2 cellular contexts compared by ENCODE assay signal in genomic region chr17:46979023-46979870, GRCh38.
TF ChIP-seq lines count a peak whose summit lies in the region.

Gene RPRML (minus strand): TSS chr17:46979253. CDS start chr17:46979007, 246 bp downstream.

TF ChIP-seq in SK-N-SH treated with all-trans-retinoic acid at 6 μM for 48 hours, 23 proteins besides CTCF, POLR2A, EP300 and RAD21 (continued from another document):
- TF ChIP-seq TSHZ2 (CRISPR knock-in tag; IDR thresholded peaks at IDR 0.05) (no peak), TOX (CRISPR knock-in tag; IDR thresholded peaks at IDR 0.05; ENCODE audit: borderline replicate concordance) (no peak), PATZ1 (CRISPR knock-in tag; IDR thresholded peaks at IDR 0.05; ENCODE audit: borderline replicate concordance) (no peak), CSDC2 (CRISPR knock-in tag; IDR thresholded peaks at IDR 0.05) (no peak), ZNF8 (CRISPR knock-in tag; IDR thresholded peaks at IDR 0.05) (no peak), RARB (CRISPR knock-in tag; IDR thresholded peaks at IDR 0.05) (no peak), BACH2 (CRISPR knock-in tag; IDR thresholded peaks at IDR 0.05; ENCODE audit: borderline replicate concordance) (no peak), ISL1 (CRISPR knock-in tag; IDR thresholded peaks at IDR 0.05) (no peak), OSR1 (CRISPR knock-in tag; IDR thresholded peaks at IDR 0.05) (no peak), SNAI2 (CRISPR knock-in tag; IDR thresholded peaks at IDR 0.05) (no peak), POU6F1 (CRISPR knock-in tag; IDR thresholded peaks at IDR 0.05; ENCODE audit: borderline replicate concordance, low read depth) (no peak)
- TF ChIP-seq, protein P1, sequence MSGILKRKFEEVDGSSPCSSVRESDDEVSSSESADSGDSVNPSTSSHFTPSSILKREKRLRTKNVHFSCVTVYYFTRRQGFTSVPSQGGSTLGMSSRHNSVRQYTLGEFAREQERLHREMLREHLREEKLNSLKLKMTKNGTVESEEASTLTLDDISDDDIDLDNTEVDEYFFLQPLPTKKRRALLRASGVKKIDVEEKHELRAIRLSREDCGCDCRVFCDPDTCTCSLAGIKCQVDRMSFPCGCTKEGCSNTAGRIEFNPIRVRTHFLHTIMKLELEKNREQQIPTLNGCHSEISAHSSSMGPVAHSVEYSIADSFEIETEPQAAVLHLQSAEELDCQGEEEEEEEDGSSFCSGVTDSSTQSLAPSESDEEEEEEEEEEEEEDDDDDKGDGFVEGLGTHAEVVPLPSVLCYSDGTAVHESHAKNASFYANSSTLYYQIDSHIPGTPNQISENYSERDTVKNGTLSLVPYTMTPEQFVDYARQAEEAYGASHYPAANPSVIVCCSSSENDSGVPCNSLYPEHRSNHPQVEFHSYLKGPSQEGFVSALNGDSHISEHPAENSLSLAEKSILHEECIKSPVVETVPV (CRISPR knock-in tag; IDR thresholded peaks at IDR 0.05), result no peak

TF ChIP-seq in HepG2, 621 proteins besides CTCF, POLR2A, EP300 and RAD21 (continued from another document):
- TF ChIP-seq UBTF (CRISPR knock-in tag; IDR thresholded peaks at IDR 0.05), result peak; percentile 43; the same call in 1 of the 2 replicates
- no peak for TF ChIP-seq NR2F2 (IDR thresholded peaks at IDR 0.05; ENCODE audit: borderline replicate concordance, low read depth)
- no peak for TF ChIP-seq SIX1 (CRISPR knock-in tag; IDR thresholded peaks at IDR 0.05; ENCODE audit: borderline replicate concordance)
- 0 out of 2 replicates have a peak, but pooled peaks have one; percentile 43 for TF ChIP-seq MTF2 (CRISPR knock-in tag; IDR thresholded peaks at IDR 0.05; ENCODE audit: borderline replicate concordance)
- TF ChIP-seq HDAC1 (CRISPR knock-in tag; IDR thresholded peaks at IDR 0.05), result 0 out of 2 replicates have a peak, but pooled peaks have one; percentile 7
